Comparison of ENCODE assay signal across 23 cellular contexts in the genomic region with DNA sequence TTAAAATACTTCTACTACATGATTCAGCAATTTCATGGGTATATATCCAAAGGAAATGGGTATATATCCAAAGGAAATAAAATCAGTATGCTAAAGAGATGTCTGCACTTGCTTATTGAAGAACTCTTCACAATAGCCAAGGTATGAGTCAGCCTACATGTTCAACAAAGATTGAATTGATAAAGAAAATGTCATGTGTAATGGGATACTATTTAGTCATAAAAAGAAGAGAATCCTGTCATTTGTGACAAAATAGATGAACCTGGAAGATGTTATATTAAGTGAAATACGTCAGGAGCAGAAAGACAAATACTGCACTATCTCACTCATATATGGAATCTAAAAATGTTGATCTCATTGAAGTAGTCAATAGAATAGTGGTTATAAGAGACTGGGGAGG.
"Had no signal": no experiment of that assay in that cellular context is flagged by ENCODE, and none has a peak within 500 bp of the region (broad histone marks: within the 10 kb centered on the region; RNA-seq: fewer than 3 reads in every experiment).

No MANE protein-coding gene starts in this region.

- H3K27me3 ChIP-seq: hepatocyte, pancreas, suprapubic skin, thyroid gland, upper lobe of right lung, vagina had no signal

- H3K27ac Mint-ChIP-seq: natural killer cell treated with Interleukin-12 subunit alpha and Interleukin-12 subunit beta and Interleukin-15 and Interleukin-18, amount 100 ng/mL, for 72 hours; progenitor cell of endocrine pancreas had no signal

- H3K4me3 Mint-ChIP-seq: natural killer cell treated with Interleukin-12 subunit alpha and Interleukin-12 subunit beta and Interleukin-15 and Interleukin-18, amount 100 ng/mL, for 72 hours had no signal

- H3K4me1 ChIP-seq: left ventricle myocardium inferior, lower lobe of right lung, pancreas, suprapubic skin, thyroid gland, upper lobe of right lung, vagina had no signal

- ATAC-seq: left cardiac atrium; lower lobe of right lung; natural killer cell treated with Interleukin-12 subunit alpha and Interleukin-12 subunit beta and Interleukin-15 and Interleukin-18, amount 100 ng/mL, for 72 hours; pancreas; right cardiac atrium; stimulated activated naive CD8-positive, alpha-beta T cell treated with anti-CD3 and anti-CD28 coated beads, Interleukin-15, Interleukin-2, amounts not matched to agents 100 U/mL and 50 U/mL, for 24 hours; upper lobe of right lung had no signal

- DNase-seq: dermis blood vessel endothelial cell; erythroblast; foreskin melanocyte; head of caudate nucleus; kidney; left cardiac atrium; left ventricle myocardium inferior; lower lobe of right lung; mesenchymal stem cell; midbrain; occipital lobe; pancreas; right cardiac atrium; small intestine; stimulated activated CD4-positive, alpha-beta T cell treated with anti-CD3 and anti-CD28 coated beads, Interleukin-2, amount 100 ng/mL, for 48 hours; stimulated activated naive CD8-positive, alpha-beta T cell treated with anti-CD3 and anti-CD28 coated beads, Interleukin-15, Interleukin-2, amounts not matched to agents 100 U/mL and 50 U/mL, for 24 hours; thyroid gland; upper lobe of right lung had no signal

- H3K27me3 Mint-ChIP-seq: natural killer cell treated with Interleukin-12 subunit alpha and Interleukin-12 subunit beta and Interleukin-15 and Interleukin-18, amount 100 ng/mL, for 72 hours; progenitor cell of endocrine pancreas had no signal

- H3K27ac ChIP-seq: hepatocyte, left ventricle myocardium inferior, lower lobe of right lung, pancreas, suprapubic skin, thyroid gland, upper lobe of right lung, vagina had no signal
